Comparison of ENCODE assay signal across 9 cellular contexts in the genomic region with DNA sequence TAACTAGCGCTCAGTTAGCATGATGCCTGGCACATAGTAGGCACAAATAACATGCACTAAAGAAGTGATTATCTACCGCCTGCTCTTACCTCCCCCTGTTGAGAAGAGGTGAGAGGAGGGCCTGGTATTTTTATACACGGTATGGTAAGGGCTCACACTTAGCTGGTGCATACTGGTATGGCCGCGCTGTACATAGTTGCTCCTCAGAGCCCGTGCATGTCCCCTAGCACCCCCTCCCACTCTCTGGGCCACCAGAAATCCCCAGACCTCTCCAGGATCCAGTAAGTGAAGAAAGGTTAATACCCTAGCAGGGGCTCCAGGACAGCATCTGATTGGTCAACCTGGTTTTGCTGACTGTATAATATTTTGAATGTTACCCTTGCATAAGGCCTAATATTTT.
"Had no signal": no experiment of that assay in that cellular context is flagged by ENCODE, and none has a peak within 500 bp of the region (broad histone marks: within the 10 kb centered on the region; RNA-seq: fewer than 3 reads in every experiment).

No MANE protein-coding gene starts in this region.

- H3K36me3 ChIP-seq: HAP-1 had no signal

- DNase-seq: GM23248, GOT3, H7, H9, HCEC 1CT, HFFc6 had no signal

- H3K9me3 ChIP-seq: HAP-1 had no signal

- H3K27ac ChIP-seq: GM23248 had no signal

- H3K4me3 ChIP-seq: GM23248, GM23338, HAP-1 had no signal

- ATAC-seq: GM23338, HCT116 had no signal
